In the genomic region with DNA sequence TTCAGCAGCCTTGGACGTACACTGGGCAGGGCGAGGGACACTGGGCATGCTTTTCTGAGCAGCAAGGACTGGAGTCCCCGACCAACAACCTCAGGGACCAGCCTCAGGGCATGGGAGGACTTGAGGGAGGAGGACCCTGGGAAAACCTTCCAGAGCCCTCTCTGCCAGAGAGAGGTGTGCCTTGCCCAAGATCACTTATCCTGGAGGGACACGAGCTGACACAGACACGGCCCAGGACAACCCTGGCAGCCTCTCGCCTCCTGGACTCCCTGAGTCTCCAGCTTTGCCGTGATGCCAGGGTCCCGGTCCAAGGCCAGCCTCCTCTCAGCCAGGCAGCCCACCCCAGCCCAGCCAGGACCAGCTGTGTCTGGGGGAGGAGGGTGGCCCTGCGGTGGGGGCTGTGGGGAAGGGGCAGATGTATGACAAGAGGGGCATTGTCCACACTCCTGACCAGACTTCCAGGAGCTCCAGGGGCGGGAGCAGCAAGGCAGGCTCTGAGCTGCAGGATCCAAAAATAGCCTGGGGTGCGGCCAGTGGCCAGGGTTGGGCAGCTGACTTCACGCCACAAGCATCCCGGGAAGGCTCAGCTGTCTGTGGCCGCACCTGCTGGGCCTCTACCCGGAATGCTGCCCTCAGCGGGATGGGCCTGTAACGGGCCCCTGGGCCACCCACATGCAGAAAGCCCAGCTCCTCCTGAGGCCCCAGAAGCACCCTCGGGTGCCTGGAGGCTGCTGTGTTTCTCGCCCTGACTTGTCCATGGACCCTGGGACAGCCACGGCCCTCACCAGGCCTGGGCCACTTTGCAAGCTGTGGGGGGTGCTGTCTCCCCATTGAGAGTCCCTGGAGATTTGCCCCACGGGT, we compare ENCODE assay signal across 8 cellular contexts.
DNase-seq lines count a peak whose midpoint lies in the region; ATAC-seq, FAIRE-seq and TF ChIP-seq lines count a peak whose summit lies in the region.

No MANE protein-coding gene starts in this region.

- peak; percentile 96 for DNase-seq in EH (ENCODE audit: low read depth)
- peak; percentile 40 for DNase-seq in amniotic stem cell (lab: John Stamatoyannopoulos, UW)
- DNase-seq in left ventricle myocardium inferior = peak; percentile 82
- peak; percentile 77 for DNase-seq in renal cortical epithelial cell (ENCODE audit: low read depth)
- DNase-seq in cerebellar nuclear complex (lab: John Stamatoyannopoulos, UW) = no peak
- DNase-seq in D721Med (ENCODE audit: insufficient read length, low spot score) = no peak
- no peak for DNase-seq in activated CD4-positive, CD25-positive, alpha-beta regulatory T cell (lab: John Stamatoyannopoulos, UW)

- intact Hi-C loops in left ventricle myocardium inferior (cut with micrococcal nuclease) = no loop called here

- H3K36me3 ChIP-seq in left ventricle myocardium inferior = no peaks in the 10 kb centered on the region

- FAIRE-seq in D721Med (lab: Jason Lieb, UNC) = no peak

- H3K9me3 ChIP-seq in left ventricle myocardium inferior (replicated peaks) = no peaks in the 10 kb centered on the region

- TF ChIP-seq CTCF in left ventricle myocardium inferior (IDR thresholded peaks at IDR 0.05; ENCODE audit: borderline replicate concordance) (no peak), D721Med (IDR thresholded peaks at IDR 0.05; ENCODE audit: insufficient read depth, missing control alignments) (no peak)

- peaks cover 72% of the 10 kb centered on the region for H3K4me1 ChIP-seq in left ventricle myocardium inferior

- no peaks in the 10 kb centered on the region for H3K27me3 ChIP-seq in left ventricle myocardium inferior (ENCODE audit: low read depth)

- ATAC-seq in HG03025 (IDR thresholded peaks at IDR 0.05; ENCODE audit: low FRiP score, unreplicated experiment) = no peak

- no peak overlapping the region for H3K4me3 ChIP-seq in left ventricle myocardium inferior

- H3K27ac ChIP-seq in left ventricle myocardium inferior (replicated peaks) = peak overlapping the region; percentile 96

Comparison
In these comparisons a context has a peak if more than half of its experiments do, and no peak if none do; other contexts are left out.
1. DNase-seq: peak in EH (single experiment), amniotic stem cell (single experiment), left ventricle myocardium inferior (single experiment) and renal cortical epithelial cell (single experiment); none in cerebellar nuclear complex (0 of 2), D721Med (single experiment) and activated CD4-positive, CD25-positive, alpha-beta regulatory T cell (0 of 4).